Comparison of ENCODE assay signal across 8 cellular contexts in the genomic region with DNA sequence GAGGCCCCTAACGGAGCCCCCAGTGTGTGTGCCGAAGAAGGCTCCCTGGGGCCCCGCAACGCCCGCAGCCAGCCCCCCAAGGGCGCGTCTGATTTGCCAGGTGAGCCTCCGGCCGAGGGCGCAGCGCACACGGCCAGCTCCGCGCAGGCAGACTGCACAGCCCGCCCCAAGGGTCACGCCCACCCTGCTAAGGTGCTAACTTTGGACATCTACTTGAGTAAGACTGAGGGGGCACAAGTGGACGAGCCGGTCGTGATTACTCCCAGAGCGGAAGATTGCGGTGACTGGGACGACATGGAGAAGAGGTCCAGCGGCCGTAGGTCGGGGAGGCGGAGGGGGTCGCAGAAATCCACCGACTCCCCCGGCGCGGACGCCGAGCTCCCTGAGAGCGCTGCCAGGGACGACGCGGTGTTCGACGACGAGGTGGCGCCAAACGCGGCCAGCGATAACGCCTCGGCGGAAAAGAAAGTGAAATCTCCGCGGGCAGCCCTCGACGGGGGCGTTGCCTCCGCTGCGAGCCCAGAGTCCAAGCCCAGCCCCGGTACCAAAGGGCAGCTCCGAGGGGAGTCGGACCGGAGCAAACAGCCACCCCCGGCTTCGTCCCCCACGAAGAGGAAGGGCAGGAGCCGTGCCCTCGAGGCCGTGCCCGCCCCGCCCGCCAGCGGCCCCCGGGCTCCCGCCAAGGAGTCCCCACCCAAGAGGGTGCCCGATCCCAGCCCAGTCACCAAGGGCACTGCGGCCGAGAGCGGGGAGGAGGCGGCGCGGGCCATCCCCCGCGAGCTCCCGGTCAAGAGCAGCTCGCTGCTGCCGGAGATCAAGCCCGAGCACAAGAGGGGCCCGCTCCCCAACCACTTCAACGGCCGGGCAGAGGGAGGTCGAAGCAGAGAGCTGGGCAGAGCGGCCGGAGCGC.
DNase-seq lines count a peak whose midpoint lies in the region; ATAC-seq and TF ChIP-seq lines count a peak whose summit lies in the region.

No MANE protein-coding gene starts in this region.

- no peak for TF ChIP-seq CTCF in BE2C (IDR thresholded peaks at IDR 0.05; ENCODE audit: low read depth, low read length)
- peak in 4 of 6 experiments; percentile 18 to 40 (median 36) for TF ChIP-seq CTCF in Peyer's patch (IDR thresholded peaks at IDR 0.05)
- TF ChIP-seq CTCF in left ventricle myocardium inferior (IDR thresholded peaks at IDR 0.05; ENCODE audit: borderline replicate concordance), result peak; percentile 27

- H3K4me1 ChIP-seq in BE2C (no peaks in the 10 kb centered on the region), Peyer's patch (peaks cover 0 to 27% (median 8%) of the 10 kb centered on the region in 4 donors), left ventricle myocardium inferior (peaks cover 43% of the 10 kb centered on the region)

- H3K27me3 ChIP-seq in BE2C, result peaks cover 69% of the 10 kb centered on the region
- H3K27me3 ChIP-seq in Peyer's patch, result no peaks in the 10 kb centered on the region
- peaks cover 60% of the 10 kb centered on the region for H3K27me3 ChIP-seq in left ventricle myocardium inferior (ENCODE audit: low read depth)

- DNase-seq in BE2C (peak; percentile 26), GM19238 (ENCODE audit: insufficient read length, low spot score) (peak; percentile 49), Peyer's patch (peak; percentile 83 to 95 (median 94)), left ventricle myocardium inferior (peak; percentile 69), retina (peak; percentile 76), putamen (ENCODE audit: low spot score) (no peak)
- DNase-seq in activated naive CD4-positive, alpha-beta T cell treated with anti-CD3 and anti-CD28 coated beads, Interleukin-2, amount 50 U/mL, for 16 hours, result peak; percentile 76

- H3K36me3 ChIP-seq in BE2C (no peaks in the 10 kb centered on the region), Peyer's patch (no peaks in the 10 kb centered on the region), left ventricle myocardium inferior (no peaks in the 10 kb centered on the region)

- intact Hi-C loops in left ventricle myocardium inferior (cut with micrococcal nuclease), result no loop called here

- peak; percentile 65 for ATAC-seq in HG03280 (IDR thresholded peaks at IDR 0.05; ENCODE audit: unreplicated experiment)

- peak; percentile 81 to 84 for TF ChIP-seq POLR2A in Peyer's patch (IDR thresholded peaks at IDR 0.05)

- no peaks in the 10 kb centered on the region for H3K9me3 ChIP-seq in BE2C
- no peaks in the 10 kb centered on the region for H3K9me3 ChIP-seq in Peyer's patch
- H3K9me3 ChIP-seq in left ventricle myocardium inferior (replicated peaks), result no peaks in the 10 kb centered on the region

- H3K4me3 ChIP-seq in BE2C (ENCODE audit: low read depth, low read length), result peak overlapping the region; percentile 46
- peak overlapping the region; percentile 67 to 91 (median 74) for H3K4me3 ChIP-seq in Peyer's patch
- peak overlapping the region; percentile 73 for H3K4me3 ChIP-seq in left ventricle myocardium inferior

- H3K27ac ChIP-seq in Peyer's patch, result peak overlapping the region; percentile 90 to 98 (median 92)
- peak overlapping the region; percentile 71 for H3K27ac ChIP-seq in left ventricle myocardium inferior (replicated peaks)
